Comparison of ENCODE assay signal across 17 cellular contexts in the genomic region with DNA sequence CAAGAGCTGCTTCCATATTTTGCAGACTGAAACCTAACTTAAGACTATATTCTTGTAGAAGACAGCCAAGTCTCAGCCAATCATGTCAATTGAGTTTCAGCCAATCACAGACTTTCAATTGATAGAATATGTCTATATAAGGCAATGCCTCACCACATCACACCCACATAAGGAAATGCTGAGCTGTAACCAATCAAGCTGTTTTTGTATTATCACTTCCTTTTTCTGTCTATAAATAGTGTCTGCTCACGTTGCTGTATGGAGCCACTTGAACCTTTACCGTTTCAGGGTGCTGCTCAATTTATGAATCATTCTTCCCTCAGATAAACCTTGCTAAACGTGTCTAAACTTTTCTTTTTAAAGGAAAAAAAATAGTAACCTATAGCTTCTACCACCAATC.
DNase-seq lines count a peak whose midpoint lies in the region; ATAC-seq, FAIRE-seq and TF ChIP-seq lines count a peak whose summit lies in the region.
"Had no signal": no experiment of that assay in that cellular context is flagged by ENCODE, and none has a peak within 500 bp of the region (broad histone marks: within the 10 kb centered on the region; RNA-seq: fewer than 3 reads in every experiment).

No MANE protein-coding gene starts in this region.

- H3K36me3 ChIP-seq in bronchial epithelial cell (ENCODE audit: control insufficient read depth, insufficient read depth, low read length) (no peaks in the 10 kb centered on the region), PC-9 (ENCODE audit: low read depth) (no peaks in the 10 kb centered on the region)
- H3K36me3 ChIP-seq: SJCRH30 had no signal

- H3K79me2 ChIP-seq in PC-9 (ENCODE audit: low read depth): no peaks in the 10 kb centered on the region

- TF ChIP-seq CTCF in bronchial epithelial cell (IDR thresholded peaks at IDR 0.05; ENCODE audit: insufficient read depth, low read length, severe bottlenecking): no peak
- no peak for TF ChIP-seq CTCF in PC-9 (conservative IDR thresholded peaks at IDR 0.05)

- no peaks in the 10 kb centered on the region for H3K4me1 ChIP-seq in PC-9 (replicated peaks; ENCODE audit: insufficient read depth)
- H3K4me1 ChIP-seq: SJCRH30 had no signal

- CTCF ChIA-PET in PC-9 (lab: Charles Lee): no interaction called here

- BruUV-seq in PC-9 (replicated peaks; lab: Mats Ljungman, UMichigan): no TSS peak

- no peak overlapping the region for H3K4me2 ChIP-seq in PC-9

- no peak for FAIRE-seq in bronchial epithelial cell (lab: Jason Lieb, UNC)

- H3F3A ChIP-seq in PC-9 (ENCODE audit: insufficient read depth, low read depth): no peaks in the 10 kb centered on the region

- no peak overlapping the region for H3K27ac ChIP-seq in PC-9
- H3K27ac ChIP-seq: SJCRH30 had no signal

- ATAC-seq in HG03039 (IDR thresholded peaks at IDR 0.05; ENCODE audit: unreplicated experiment): no peak

- no peaks in the 10 kb centered on the region for H3K9me3 ChIP-seq in PC-9 (ENCODE audit: insufficient read depth, low read depth)
- H3K9me3 ChIP-seq: SJCRH30 had no signal

- POLR2A ChIA-PET in PC-9 (lab: Charles Lee; ENCODE audit: unreplicated experiment): no interaction called here

- intact Hi-C loops in PC-9 (cut with micrococcal nuclease; ENCODE audit: unreplicated experiment): no loop called here

- H3K27me3 ChIP-seq in bronchial epithelial cell (ENCODE audit: control insufficient read depth, insufficient read depth, low read length): no peaks in the 10 kb centered on the region
- H3K27me3 ChIP-seq in PC-9 (ENCODE audit: insufficient read depth, low read depth): no peaks in the 10 kb centered on the region
- H3K27me3 ChIP-seq: SJCRH30 had no signal

- no peaks in the 10 kb centered on the region for H3K9me2 ChIP-seq in PC-9 (ENCODE audit: insufficient read depth)

- H4K20me1 ChIP-seq in PC-9 (ENCODE audit: insufficient read depth): no peaks in the 10 kb centered on the region

- no peak overlapping the region for H2AFZ ChIP-seq in PC-9

- H3K4me3 ChIP-seq in bronchial epithelial cell (ENCODE audit: low read depth, low read length) (no peak overlapping the region), PC-9 (no peak overlapping the region)
- H3K4me3 ChIP-seq: SJCRH30 had no signal

- peak; percentile 67 for DNase-seq in DMS53 (lab: John Stamatoyannopoulos, UW)
- peak; percentile 6 for DNase-seq in H4 (ENCODE audit: low spot score)
- DNase-seq in MV-4-11 (lab: John Stamatoyannopoulos, UW): peak; percentile 17
- DNase-seq in bronchial epithelial cell (ENCODE audit: low read depth): peak; percentile 48
- DNase-seq in T-helper 1 cell: no peak
- DNase-seq in PC-9: no peak
- DNase-seq in NCI-H82 treated with DMSO at 0.1 percent for 48 hours (lab: John Stamatoyannopoulos, UW; ENCODE audit: unreplicated experiment): no peak
- DNase-seq: ACHN, AML-193, NCI-H1048, NCI-H1436 treated with DMSO at 0.1 percent for 48 hours, NCI-H2081, NCI-H510A treated with DMSO at 0.1 percent for 48 hours, NCI-H82, SJCRH30, T-helper 9 cell had no signal

Comparison
In these comparisons a context has a peak if more than half of its experiments do, and no peak if none do; other contexts are left out.
1. DNase-seq: peak in DMS53 (single experiment), H4 (single experiment), MV-4-11 (single experiment) and bronchial epithelial cell (single experiment); none in T-helper 1 cell (0 of 5), PC-9 (0 of 2) and NCI-H82 treated with DMSO at 0.1 percent for 48 hours (single experiment).